ENCODE assay signal across 8 cellular contexts in the genomic region with DNA sequence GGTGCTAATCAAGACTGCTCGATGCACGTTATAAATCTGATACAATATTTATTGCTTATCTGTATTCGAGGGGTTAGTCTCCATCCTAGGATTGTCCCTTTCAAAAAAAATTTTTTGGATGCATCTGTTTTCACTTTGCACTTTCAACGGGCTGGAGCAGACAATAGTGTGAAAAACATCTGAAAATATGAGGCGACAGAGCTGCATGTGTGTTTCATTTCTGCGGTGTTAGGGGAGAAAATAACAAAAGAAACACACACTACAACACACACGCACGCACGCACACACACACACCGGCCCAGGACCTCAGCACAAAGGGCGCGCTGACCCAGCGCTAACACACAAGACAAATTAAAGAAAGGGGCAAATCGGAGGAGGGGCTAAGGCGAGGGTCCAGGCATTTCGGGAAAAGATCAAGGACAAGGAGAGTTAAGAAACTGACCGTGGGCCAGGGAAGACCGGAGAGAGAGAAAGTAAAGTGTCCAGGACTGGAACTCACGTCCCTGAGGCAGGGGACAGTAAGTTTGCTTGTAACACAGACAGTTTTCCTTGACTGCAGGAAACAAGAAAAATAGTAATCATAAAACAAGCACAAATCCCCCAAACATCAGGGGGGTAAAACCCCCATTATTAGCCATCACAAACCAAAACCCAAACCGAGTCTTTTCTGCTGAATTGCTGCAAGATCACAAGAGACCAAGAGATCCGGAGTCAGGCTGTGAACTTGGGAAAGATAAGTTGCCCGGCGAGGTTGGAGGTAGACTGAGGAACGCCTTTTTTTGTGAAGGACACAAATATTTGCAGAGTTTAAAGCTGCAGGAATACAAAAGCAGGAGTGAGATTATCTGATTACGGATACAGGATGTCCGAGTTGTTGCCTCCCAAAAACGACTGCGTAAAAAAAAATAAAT.
DNase-seq lines count a peak whose midpoint lies in the region; ATAC-seq and TF ChIP-seq lines count a peak whose summit lies in the region.

No MANE protein-coding gene starts in this region.

- intact Hi-C loops in naive thymus-derived CD4-positive, alpha-beta T cell (cut with micrococcal nuclease): loop anchor here in 1 of 2 donors (5.0 to 10.0 kb wide), 3 partner anchors 429 to 1946 kb away; no protein-coding TSS in a partner anchor

- no peak overlapping the region for H3K4me3 ChIP-seq in naive thymus-derived CD4-positive, alpha-beta T cell (ENCODE audit: low read length)

- H3K27me3 Mint-ChIP-seq in stimulated activated naive CD8-positive, alpha-beta T cell treated with anti-CD3 and anti-CD28 coated beads, Interleukin-15, Interleukin-2, amounts not matched to agents 100 ng/mL and 50 ng/mL, for 24 hours: peaks cover 85% of the 10 kb centered on the region
- H3K27me3 Mint-ChIP-seq in chondrocyte (ENCODE audit: low read depth): peaks cover 80% of the 10 kb centered on the region
- H3K27me3 Mint-ChIP-seq in naive thymus-derived CD4-positive, alpha-beta T cell: peaks cover 80 to 84% (median 82%) of the 10 kb centered on the region in 5 donors

- TF ChIP-seq CTCF in chondrocyte (IDR thresholded peaks at IDR 0.05) (no peak), foreskin keratinocyte (conservative IDR thresholded peaks at IDR 0.05) (no peak)

- no peaks in the 10 kb centered on the region for H3K9me3 ChIP-seq in naive thymus-derived CD4-positive, alpha-beta T cell (ENCODE audit: control insufficient read depth in 2 of 3, low read length in 3 of 3)

- H3K27me3 ChIP-seq in naive thymus-derived CD4-positive, alpha-beta T cell (ENCODE audit: control insufficient read depth in 2 of 2, insufficient read depth in 2 of 2, low read length in 2 of 2): peaks cover 19 to 29% of the 10 kb centered on the region in 2 donors
- H3K27me3 ChIP-seq in foreskin keratinocyte: peaks cover 62% of the 10 kb centered on the region

- no peak overlapping the region for H3K27ac ChIP-seq in naive thymus-derived CD4-positive, alpha-beta T cell (ENCODE audit: low read depth, low read length)
- no peak overlapping the region for H3K27ac ChIP-seq in foreskin keratinocyte

- ATAC-seq in stimulated activated naive CD8-positive, alpha-beta T cell treated with anti-CD3 and anti-CD28 coated beads, Interleukin-15, Interleukin-2, amounts not matched to agents 100 U/mL and 50 U/mL, for 24 hours: no peak
- ATAC-seq in naive thymus-derived CD4-positive, alpha-beta T cell: no peak
- ATAC-seq in foreskin keratinocyte: no peak

- H3K36me3 Mint-ChIP-seq in stimulated activated naive CD8-positive, alpha-beta T cell treated with anti-CD3 and anti-CD28 coated beads, Interleukin-15, Interleukin-2, amounts not matched to agents 100 ng/mL and 50 ng/mL, for 24 hours (ENCODE audit: low read depth): no peaks in the 10 kb centered on the region
- peaks cover 6% of the 10 kb centered on the region for H3K36me3 Mint-ChIP-seq in chondrocyte (ENCODE audit: low read depth)
- H3K36me3 Mint-ChIP-seq in naive thymus-derived CD4-positive, alpha-beta T cell: peaks cover 0 to 9% (median 5%) of the 10 kb centered on the region in 5 donors

- POLR2A ChIA-PET in naive thymus-derived CD4-positive, alpha-beta T cell (lab: Charles Lee): no interaction called here

- peak overlapping the region; percentile 54 for H3K4me3 Mint-ChIP-seq in stimulated activated naive CD8-positive, alpha-beta T cell treated with anti-CD3 and anti-CD28 coated beads, Interleukin-15, Interleukin-2, amounts not matched to agents 100 ng/mL and 50 ng/mL, for 24 hours
- H3K4me3 Mint-ChIP-seq in chondrocyte (ENCODE audit: unreplicated experiment): peak overlapping the region; percentile 31
- H3K4me3 Mint-ChIP-seq in naive thymus-derived CD4-positive, alpha-beta T cell: peak overlapping the region; percentile 6 to 81 (median 62)

- CTCF ChIA-PET in naive thymus-derived CD4-positive, alpha-beta T cell (lab: Charles Lee): no interaction called here

- no peaks in the 10 kb centered on the region for H3K36me3 ChIP-seq in naive thymus-derived CD4-positive, alpha-beta T cell (ENCODE audit: control insufficient read depth in 2 of 3, insufficient read depth in 3 of 3, low read length in 3 of 3)

- no peak for DNase-seq in stimulated activated naive CD8-positive, alpha-beta T cell treated with anti-CD3 and anti-CD28 coated beads, Interleukin-15, Interleukin-2, amounts not matched to agents 100 U/mL and 50 U/mL, for 24 hours
- DNase-seq in chondrocyte (ENCODE audit: low spot score): no peak
- no peak for DNase-seq in naive thymus-derived CD4-positive, alpha-beta T cell
- DNase-seq in foreskin keratinocyte: no peak
- DNase-seq in mucosa of gallbladder (ENCODE audit: low spot score): no peak
- DNase-seq in NCI-H1105 (lab: John Stamatoyannopoulos, UW): no peak
- DNase-seq in NCI-H2107 (lab: John Stamatoyannopoulos, UW): no peak

- H3K27ac Mint-ChIP-seq in stimulated activated naive CD8-positive, alpha-beta T cell treated with anti-CD3 and anti-CD28 coated beads, Interleukin-15, Interleukin-2, amounts not matched to agents 100 ng/mL and 50 ng/mL, for 24 hours: no peak overlapping the region
- no peak overlapping the region for H3K27ac Mint-ChIP-seq in chondrocyte (ENCODE audit: unreplicated experiment)
- H3K27ac Mint-ChIP-seq in naive thymus-derived CD4-positive, alpha-beta T cell: no peak overlapping the region

- H3K4me1 ChIP-seq in naive thymus-derived CD4-positive, alpha-beta T cell (ENCODE audit: control insufficient read depth in 2 of 2, insufficient read depth in 2 of 2, low read length in 2 of 2): peaks cover 12 to 26% of the 10 kb centered on the region in 2 donors
- no peaks in the 10 kb centered on the region for H3K4me1 ChIP-seq in foreskin keratinocyte

- peaks cover 53% of the 10 kb centered on the region for H3K4me1 Mint-ChIP-seq in stimulated activated naive CD8-positive, alpha-beta T cell treated with anti-CD3 and anti-CD28 coated beads, Interleukin-15, Interleukin-2, amounts not matched to agents 100 ng/mL and 50 ng/mL, for 24 hours (ENCODE audit: low read depth)
- peaks cover 38% of the 10 kb centered on the region for H3K4me1 Mint-ChIP-seq in chondrocyte (ENCODE audit: low read depth)
- H3K4me1 Mint-ChIP-seq in naive thymus-derived CD4-positive, alpha-beta T cell: peaks cover 35 to 60% (median 54%) of the 10 kb centered on the region in 7 donors

- H3K9me3 Mint-ChIP-seq in stimulated activated naive CD8-positive, alpha-beta T cell treated with anti-CD3 and anti-CD28 coated beads, Interleukin-15, Interleukin-2, amounts not matched to agents 100 ng/mL and 50 ng/mL, for 24 hours: no peaks in the 10 kb centered on the region
- no peaks in the 10 kb centered on the region for H3K9me3 Mint-ChIP-seq in chondrocyte (ENCODE audit: low read depth)
- H3K9me3 Mint-ChIP-seq in naive thymus-derived CD4-positive, alpha-beta T cell: peaks cover 0 to 8% (median 0%) of the 10 kb centered on the region in 11 donors
